Comparison of ENCODE assay signal across 8 cellular contexts in the genomic region with DNA sequence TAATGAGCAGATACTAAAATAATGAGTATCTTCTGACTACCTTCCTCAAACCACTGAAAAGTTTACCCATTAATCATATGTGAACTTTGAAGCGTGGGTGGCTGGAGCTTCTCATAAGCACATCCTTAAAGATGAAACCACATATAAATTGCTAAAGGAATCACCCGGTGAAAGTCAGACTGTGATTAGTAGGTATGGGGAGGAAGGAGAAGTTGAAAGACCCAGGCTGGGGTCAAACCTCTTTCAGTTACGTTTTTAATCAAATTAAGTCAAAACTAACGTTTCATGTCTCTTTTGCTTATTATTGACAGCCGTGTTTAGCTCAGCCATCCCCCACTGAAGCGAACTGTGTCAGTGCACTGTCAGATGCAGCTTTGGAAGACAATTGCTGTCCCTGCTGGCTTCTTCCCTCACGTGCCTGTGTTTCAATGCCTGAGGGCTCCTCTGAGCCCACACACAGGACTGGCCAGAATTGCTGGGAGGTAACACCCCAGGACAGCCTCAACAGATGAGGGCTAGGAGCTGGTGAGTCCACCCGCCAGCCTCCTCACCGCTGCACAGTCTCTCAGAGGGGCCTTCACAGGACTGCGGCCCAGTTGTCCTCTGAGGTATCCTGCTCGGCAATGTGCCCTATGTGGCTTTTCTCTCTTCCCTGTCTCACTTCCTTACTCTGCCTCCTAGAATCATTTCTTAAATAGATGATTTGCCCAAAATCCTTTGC. TPM values are rescaled to one million over a fixed set of nuclear protein-coding genes. Genes with fewer than 3 reads are reported as not detected.
A peak's percentile ranks its signal among the peaks of the same experiment; 100 is the strongest.
DNase-seq lines count a peak whose midpoint lies in the region; ATAC-seq and TF ChIP-seq lines count a peak whose summit lies in the region.

No MANE protein-coding gene starts in this region.

- H3K4me3 ChIP-seq in CD8-positive, alpha-beta memory T cell (ENCODE audit: low read length) = no peak overlapping the region
- no peak overlapping the region for H3K4me3 ChIP-seq in colonic mucosa
- H3K4me3 ChIP-seq in PC-9 = no peak overlapping the region

- H3K9me3 Mint-ChIP-seq in CD8-positive, alpha-beta memory T cell = no peaks in the 10 kb centered on the region

- peak overlapping the region in 1 of 2 donors; percentile 14 for H3K9ac ChIP-seq in colonic mucosa (ENCODE audit: low read depth in 2 of 2, low read length in 2 of 2)

- H3K27me3 Mint-ChIP-seq in CD8-positive, alpha-beta memory T cell = peaks cover 0 to 1% of the 10 kb centered on the region in 2 donors

- TF ChIP-seq CTCF in colonic mucosa (IDR thresholded peaks at IDR 0.05) (no peak), PC-9 (conservative IDR thresholded peaks at IDR 0.05) (no peak)

- no peaks in the 10 kb centered on the region for H3K9me2 ChIP-seq in PC-9 (ENCODE audit: insufficient read depth)

- no peak overlapping the region for H3K4me2 ChIP-seq in PC-9

- no peaks in the 10 kb centered on the region for H3K79me2 ChIP-seq in PC-9 (ENCODE audit: low read depth)

- no peak overlapping the region for H2AFZ ChIP-seq in PC-9

- H3K27me3 ChIP-seq in CD8-positive, alpha-beta memory T cell (ENCODE audit: insufficient read depth, low read length, poor library complexity, severe bottlenecking) = no peaks in the 10 kb centered on the region
- H3K27me3 ChIP-seq in colonic mucosa (no peaks in the 10 kb centered on the region), PC-9 (ENCODE audit: insufficient read depth, low read depth) (no peaks in the 10 kb centered on the region)

- BruUV-seq in PC-9 (replicated peaks; lab: Mats Ljungman, UMichigan) = no TSS peak

- CTCF ChIA-PET in CD8-positive, alpha-beta memory T cell (lab: Charles Lee) = interaction anchor here (0.9 to 1.5 kb wide), 4 partner anchors 8 to 95 kb away, joined by 3 to 4 read pairs (median 3); a partner anchor contains a TSS
- CTCF ChIA-PET in PC-9 (lab: Charles Lee) = interaction anchor here (0.6 to 0.7 kb wide), 2 partner anchors 8 to 14 kb away, joined by 3 read pairs; no protein-coding TSS in a partner anchor

- no peak for DNase-seq in CD8-positive, alpha-beta memory T cell
- DNase-seq in activated CD4-positive, alpha-beta T cell treated with anti-CD3 and anti-CD28 coated beads for 4 hours = peak; percentile 50 to 58
- peak; percentile 80 for DNase-seq in germinal center (ENCODE audit: low spot score)
- DNase-seq in stimulated activated naive CD8-positive, alpha-beta T cell treated with anti-CD3 and anti-CD28 coated beads, Interleukin-15, Interleukin-2, amounts not matched to agents 100 U/mL and 50 U/mL, for 24 hours = peak; percentile 63
- DNase-seq in colonic mucosa = no peak
- DNase-seq in PC-9 = no peak

- H3K9me3 ChIP-seq in CD8-positive, alpha-beta memory T cell (ENCODE audit: low read length) = no peaks in the 10 kb centered on the region
- H3K9me3 ChIP-seq in colonic mucosa = no peaks in the 10 kb centered on the region
- no peaks in the 10 kb centered on the region for H3K9me3 ChIP-seq in PC-9 (ENCODE audit: insufficient read depth, low read depth)

- POLR2A ChIA-PET in CD8-positive, alpha-beta memory T cell (lab: Charles Lee) = no interaction called here
- POLR2A ChIA-PET in PC-9 (lab: Charles Lee; ENCODE audit: unreplicated experiment) = no interaction called here

- peaks cover 0 to under 1% (median 0%) of the 10 kb centered on the region in 3 donors for H3K36me3 Mint-ChIP-seq in CD8-positive, alpha-beta memory T cell

- peak overlapping the region in 7 of 8 donors; percentile 16 to 90 (median 64) for H3K27ac Mint-ChIP-seq in CD8-positive, alpha-beta memory T cell

- no peak overlapping the region for H3K27ac ChIP-seq in CD8-positive, alpha-beta memory T cell (ENCODE audit: low read depth, low read length)
- no peak overlapping the region for H3K27ac ChIP-seq in colonic mucosa
- H3K27ac ChIP-seq in PC-9 = no peak overlapping the region

- no peaks in the 10 kb centered on the region for H4K20me1 ChIP-seq in PC-9 (ENCODE audit: insufficient read depth)

- no peaks in the 10 kb centered on the region for H3K36me3 ChIP-seq in CD8-positive, alpha-beta memory T cell (ENCODE audit: insufficient read depth, low read length)
- H3K36me3 ChIP-seq in colonic mucosa (no peaks in the 10 kb centered on the region), PC-9 (ENCODE audit: low read depth) (no peaks in the 10 kb centered on the region)

- no peaks in the 10 kb centered on the region for H3F3A ChIP-seq in PC-9 (ENCODE audit: insufficient read depth, low read depth)

- peak overlapping the region in 5 of 7 donors; percentile 35 to 71 (median 45) for H3K4me3 Mint-ChIP-seq in CD8-positive, alpha-beta memory T cell

- peak; percentile 80 for ATAC-seq in GM19452 (IDR thresholded peaks at IDR 0.05; ENCODE audit: unreplicated experiment)
- peak; percentile 67 for ATAC-seq in HG03439 (IDR thresholded peaks at IDR 0.05; ENCODE audit: unreplicated experiment)
- ATAC-seq in stimulated activated naive CD8-positive, alpha-beta T cell treated with anti-CD3 and anti-CD28 coated beads, Interleukin-15, Interleukin-2, amounts not matched to agents 100 U/mL and 50 U/mL, for 24 hours = peak; percentile 95

- peaks cover 27% of the 10 kb centered on the region for H3K4me1 ChIP-seq in CD8-positive, alpha-beta memory T cell (ENCODE audit: insufficient read depth, low read length)
- H3K4me1 ChIP-seq in colonic mucosa (no peaks in the 10 kb centered on the region), PC-9 (replicated peaks; ENCODE audit: insufficient read depth) (peaks cover 6% of the 10 kb centered on the region)

- peaks cover 30 to 38% (median 38%) of the 10 kb centered on the region in 3 donors for H3K4me1 Mint-ChIP-seq in CD8-positive, alpha-beta memory T cell

- intact Hi-C loops in colonic mucosa (cut with DNase I) = no loop called here
- intact Hi-C loops in PC-9 (cut with micrococcal nuclease; ENCODE audit: unreplicated experiment) = no loop called here

RNA-seq across cellular contexts. Expression of a gene that starts 29.3 kb away (rescaled TPM):
- 10 to 100 TPM; 14.2 to 15.5 TPM for total RNA-seq in CD8-positive, alpha-beta memory T cell
- 84.3 TPM for polyA plus RNA-seq in CD8-positive, alpha-beta memory T cell
- total RNA-seq in colonic mucosa = 1 to 10 TPM; 5.5 to 9.3 TPM
- 31.6 and 39.3 TPM in 2 replicates for total RNA-seq in PC-9 (2021)

Comparison
In these comparisons a context has a peak if more than half of its experiments do, and no peak if none do; other contexts are left out.
1. DNase-seq: peak in activated CD4-positive, alpha-beta T cell treated with anti-CD3 and anti-CD28 coated beads for 4 hours (2 of 2), germinal center (single experiment) and stimulated activated naive CD8-positive, alpha-beta T cell treated with anti-CD3 and anti-CD28 coated beads, Interleukin-15, Interleukin-2, amounts not matched to agents 100 U/mL and 50 U/mL, for 24 hours (single experiment); none in CD8-positive, alpha-beta memory T cell (0 of 5), colonic mucosa (single experiment) and PC-9 (0 of 2).
2. Peak in every context shown above with its lines, with median percentiles within 50 percentile points of each other: ATAC-seq.